Comparison of ENCODE assay signal across 1 cellular context in genomic region chr5:68920888-68921287, GRCh38.
TF ChIP-seq lines count a peak whose summit lies in the region.

No MANE protein-coding gene starts in this region.

TF ChIP-seq in H1, 55 proteins besides CTCF, POLR2A, EP300 and RAD21 (continued from another document):
- TF ChIP-seq BRCA1 (IDR thresholded peaks at IDR 0.05; ENCODE audit: low read depth, low read length), result no peak
- TF ChIP-seq CEBPB (IDR thresholded peaks at IDR 0.05; ENCODE audit: low read depth, low read length), result no peak
- TF ChIP-seq YY1 (IDR thresholded peaks at IDR 0.05; ENCODE audit: low read depth, low read length), result no peak
- TF ChIP-seq GABPA (IDR thresholded peaks at IDR 0.05; ENCODE audit: borderline replicate concordance, insufficient read depth, low read length), result no peak
- TF ChIP-seq RBBP5 (IDR thresholded peaks at IDR 0.05; ENCODE audit: borderline replicate concordance, low read depth, low read length), result no peak
- TF ChIP-seq KDM1A (IDR thresholded peaks at IDR 0.05; ENCODE audit: borderline replicate concordance, low read length), result no peak
- no peak for TF ChIP-seq JUN (IDR thresholded peaks at IDR 0.05; ENCODE audit: low read depth, low read length)
- TF ChIP-seq EGR1 (IDR thresholded peaks at IDR 0.05; ENCODE audit: borderline replicate concordance, low read depth, low read length), result no peak
- TF ChIP-seq TAF7 (optimal IDR thresholded peaks at IDR 0.05; ENCODE audit: borderline replicate concordance, low read depth, low read length), result no peak
- TF ChIP-seq ATF2 (IDR thresholded peaks at IDR 0.05; ENCODE audit: low read length), result no peak
- TF ChIP-seq SIX5 (IDR thresholded peaks at IDR 0.05; ENCODE audit: low read depth, low read length), result no peak
- no peak for TF ChIP-seq SP4 (IDR thresholded peaks at IDR 0.05; ENCODE audit: low read length)
- no peak for TF ChIP-seq POLR2AphosphoS5 (IDR thresholded peaks at IDR 0.05; ENCODE audit: low read depth, low read length)
